In the genomic region with DNA sequence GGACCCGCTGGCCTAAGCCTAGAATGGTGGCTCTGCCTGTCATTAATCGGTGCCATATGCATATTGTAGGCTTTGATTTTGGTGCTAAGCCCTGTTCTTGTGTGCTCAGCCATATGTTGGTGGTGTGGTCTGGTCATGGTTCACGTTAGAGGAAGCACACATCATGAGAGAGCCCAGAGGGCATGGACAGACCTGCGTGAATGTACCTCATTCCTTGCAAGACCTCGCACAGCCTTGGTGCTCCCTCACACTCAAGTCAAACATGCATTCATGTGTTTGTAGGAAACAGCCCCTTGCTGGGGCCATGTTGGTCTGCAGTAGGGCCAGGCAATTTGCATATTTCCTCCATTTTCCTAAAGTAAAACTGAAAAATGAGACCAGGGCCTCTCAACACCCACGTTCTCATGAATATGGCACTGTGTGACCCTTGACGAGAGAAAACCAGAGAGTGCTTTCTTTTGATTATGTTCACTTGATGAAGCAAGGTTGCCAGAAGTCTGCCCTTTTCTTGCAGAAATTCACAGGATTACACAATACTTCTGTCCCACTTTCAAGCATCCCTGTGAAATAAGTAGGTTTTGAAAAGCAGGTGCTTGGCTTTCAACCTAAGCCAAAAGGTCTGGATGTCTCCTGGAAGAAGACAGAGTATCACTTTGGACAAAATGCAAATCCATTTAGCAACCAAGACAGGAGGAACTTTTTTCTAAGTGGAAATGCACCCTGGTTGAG, we compare ENCODE assay signal across 8 cellular contexts.
DNase-seq lines count a peak whose midpoint lies in the region; ATAC-seq, FAIRE-seq and TF ChIP-seq lines count a peak whose summit lies in the region.

No MANE protein-coding gene starts in this region.

- H3K27ac ChIP-seq in HepG2 (ENCODE audit: extremely low read length, insufficient read depth, low read length) = no peak overlapping the region
- H3K27ac ChIP-seq in right lobe of liver = no peak overlapping the region
- no peak overlapping the region for H3K27ac ChIP-seq in SJCRH30

- no peaks in the 10 kb centered on the region for H3K79me2 ChIP-seq in HepG2 (ENCODE audit: insufficient read depth, low read length)

- ATAC-seq in HepG2 = no peak
- no peak for ATAC-seq in right lobe of liver
- ATAC-seq in GM21723 (IDR thresholded peaks at IDR 0.05; ENCODE audit: unreplicated experiment) = peak; percentile 94
- ATAC-seq in HG03558 (IDR thresholded peaks at IDR 0.05; ENCODE audit: extremely low read depth, unreplicated experiment) = peak; percentile 82

- H3K36me3 ChIP-seq in HepG2 (replicated peaks in 1 of 2; ENCODE audit: control insufficient read depth in 1 of 2, insufficient read depth in 2 of 2, low read length in 2 of 2) (no peaks in the 10 kb centered on the region), right lobe of liver (peaks cover 0 to 2% (median 0%) of the 10 kb centered on the region in 4 donors), SJCRH30 (peaks cover 29% of the 10 kb centered on the region)

- H3K4me1 ChIP-seq in HepG2 (ENCODE audit: insufficient read depth, low read length) (no peaks in the 10 kb centered on the region), right lobe of liver (no peaks in the 10 kb centered on the region), SJCRH30 (no peaks in the 10 kb centered on the region)

- WGBS in HepG2 (ENCODE audit: low lambda C conversion rate) = 0% methylated on average over 5 of the region's 7 CpGs
- WGBS in right lobe of liver (ENCODE audit: insufficient coverage, low coverage, low lambda C conversion rate, missing lambda C conversion rate) = 83% methylated on average over 2 of the region's 7 CpGs

- no peak overlapping the region for H3K4me2 ChIP-seq in HepG2 (ENCODE audit: low read depth, low read length)

- H3K27me3 ChIP-seq in HepG2 (ENCODE audit: control insufficient read depth in 1 of 2, insufficient read depth in 2 of 2, low read length in 2 of 2) (peaks cover 3 to 17% of the 10 kb centered on the region in 2 experiments; a peak in 3 of 5 replicates), right lobe of liver (no peaks in the 10 kb centered on the region), SJCRH30 (no peaks in the 10 kb centered on the region)

- in situ Hi-C loops in HepG2 (cut with HindIII; ENCODE audit: extremely low pct_ligation_motif_present, low pct_unique_long_range_greater_than_20kb) = no loop called here

- intact Hi-C loops in HepG2 (cut with micrococcal nuclease; ENCODE audit: unreplicated experiment) (no loop called here), right lobe of liver (cut with DNase I) (no loop called here)

- TF ChIP-seq POLR2A in HepG2 (IDR thresholded peaks at IDR 0.05; ENCODE audit: insufficient read depth in 1 of 2, low read depth in 2 of 2, low read length in 2 of 2) (no peak), right lobe of liver (IDR thresholded peaks at IDR 0.05) (no peak)

- FAIRE-seq in HepG2 (lab: Jason Lieb, UNC) (no peak), urothelium cell line (lab: Jason Lieb, UNC) (no peak)

- CTCF ChIA-PET in HepG2 (lab: Yijun Ruan, JAX; ENCODE audit: low intra/inter-chr PET ratio, low total read pairs) = no interaction called here

- DNase-seq in HepG2 (ENCODE audit: low spot score) (no peak), right lobe of liver (no peak), NAMALWA (ENCODE audit: low spot score) (no peak), urothelium cell line (ENCODE audit: low spot score) (no peak), SJCRH30 (no peak), glomerular visceral epithelial cell (ENCODE audit: extremely low spot score) (no peak)

- no peaks in the 10 kb centered on the region for H3K9me3 ChIP-seq in HepG2 (ENCODE audit: low read length)
- no peaks in the 10 kb centered on the region for H3K9me3 ChIP-seq in right lobe of liver
- H3K9me3 ChIP-seq in SJCRH30 (replicated peaks) = no peaks in the 10 kb centered on the region

- POLR2A ChIA-PET in HepG2 (lab: Yijun Ruan, JAX) = no interaction called here

- H3K4me3 ChIP-seq in HepG2 (replicated peaks in 1 of 3; ENCODE audit: insufficient read depth in 1 of 3, low read depth in 2 of 3, low read length in 3 of 3) (no peak overlapping the region), right lobe of liver (no peak overlapping the region), SJCRH30 (no peak overlapping the region)

- H2AFZ ChIP-seq in HepG2 (ENCODE audit: low read length) = no peak overlapping the region

- no peak for TF ChIP-seq RAD21 in HepG2 (CRISPR knock-in tag; IDR thresholded peaks at IDR 0.05)

- no peaks in the 10 kb centered on the region for H4K20me1 ChIP-seq in HepG2 (ENCODE audit: insufficient read depth, low read length)

- no peak overlapping the region for H3K9ac ChIP-seq in HepG2 (ENCODE audit: insufficient read depth, low read depth, low read length)

- TF ChIP-seq CTCF in HepG2 (CRISPR knock-in tag; IDR thresholded peaks at IDR 0.05) (no peak), right lobe of liver (IDR thresholded peaks at IDR 0.05) (no peak)

- no TSS peak for BruUV-seq in HepG2 (replicated peaks; lab: Mats Ljungman, UMichigan)

- TF ChIP-seq EP300 in HepG2 (IDR thresholded peaks at IDR 0.05; ENCODE audit: low read depth in 2 of 2, low read length in 2 of 2) (no peak), HepG2 (CRISPR knock-in tag; IDR thresholded peaks at IDR 0.05; ENCODE audit: borderline replicate concordance) (no peak)

TF ChIP-seq in HepG2, 621 proteins besides CTCF, POLR2A, EP300 and RAD21:
- TF ChIP-seq CEBPB (IDR thresholded peaks at IDR 0.05; ENCODE audit: borderline replicate concordance, low read depth, low read length) (peak; percentile 69), ZNF292 (CRISPR knock-in tag; IDR thresholded peaks at IDR 0.05; ENCODE audit: borderline replicate concordance, low read depth) (no peak), ZNF431 (CRISPR knock-in tag; IDR thresholded peaks at IDR 0.05; ENCODE audit: borderline replicate concordance, low read depth) (no peak), PPARG (CRISPR knock-in tag; conservative IDR thresholded peaks at IDR 0.05) (no peak), ZNF850 (CRISPR knock-in tag; conservative IDR thresholded peaks at IDR 0.05) (no peak), GATAD2A (CRISPR knock-in tag; IDR thresholded peaks at IDR 0.05) (no peak)
- TF ChIP-seq, protein P1, sequence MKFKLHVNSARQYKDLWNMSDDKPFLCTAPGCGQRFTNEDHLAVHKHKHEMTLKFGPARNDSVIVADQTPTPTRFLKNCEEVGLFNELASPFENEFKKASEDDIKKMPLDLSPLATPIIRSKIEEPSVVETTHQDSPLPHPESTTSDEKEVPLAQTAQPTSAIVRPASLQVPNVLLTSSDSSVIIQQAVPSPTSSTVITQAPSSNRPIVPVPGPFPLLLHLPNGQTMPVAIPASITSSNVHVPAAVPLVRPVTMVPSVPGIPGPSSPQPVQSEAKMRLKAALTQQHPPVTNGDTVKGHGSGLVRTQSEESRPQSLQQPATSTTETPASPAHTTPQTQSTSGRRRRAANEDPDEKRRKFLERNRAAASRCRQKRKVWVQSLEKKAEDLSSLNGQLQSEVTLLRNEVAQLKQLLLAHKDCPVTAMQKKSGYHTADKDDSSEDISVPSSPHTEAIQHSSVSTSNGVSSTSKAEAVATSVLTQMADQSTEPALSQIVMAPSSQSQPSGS (CRISPR knock-in tag; IDR thresholded peaks at IDR 0.05) = no peak

Comparison
In these comparisons a context has a peak if more than half of its experiments do, and no peak if none do; other contexts are left out.
1. ATAC-seq: peak in GM21723 (single experiment) and HG03558 (single experiment); none in HepG2 (single experiment) and right lobe of liver (0 of 4).